Comparison of ENCODE assay signal across 24 cellular contexts in the genomic region with DNA sequence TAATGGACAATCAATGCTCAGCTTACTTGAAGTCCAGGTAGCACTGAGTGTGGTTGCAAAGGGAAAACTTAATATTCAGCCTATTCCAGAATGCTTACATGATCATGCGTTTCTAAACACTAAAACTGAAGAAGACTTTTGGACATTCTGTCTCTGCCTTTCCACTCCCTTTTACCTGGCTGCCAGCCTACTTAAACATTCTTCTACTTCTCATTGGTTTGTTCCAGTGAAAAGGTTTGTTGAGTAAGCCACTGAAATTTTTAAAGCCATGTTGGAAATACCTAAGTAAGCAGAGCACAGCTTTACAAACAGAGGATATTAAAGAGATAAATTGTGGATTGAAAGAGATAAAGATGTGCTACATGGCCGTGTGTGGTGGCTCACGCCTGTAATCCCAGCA.
"Had no signal": no experiment of that assay in that cellular context is flagged by ENCODE, and none has a peak within 500 bp of the region (broad histone marks: within the 10 kb centered on the region; RNA-seq: fewer than 3 reads in every experiment).

No MANE protein-coding gene starts in this region.

- H3K27ac ChIP-seq: neutrophil, pancreas, right lobe of liver, sigmoid colon, stomach, thoracic aorta, tibial artery, transverse colon, upper lobe of right lung, uterus had no signal

- H3K4me3 ChIP-seq: pancreas, right lobe of liver, sigmoid colon, stomach, thoracic aorta, tibial artery, transverse colon, upper lobe of right lung, uterus had no signal

- ATAC-seq: naive thymus-derived CD8-positive, alpha-beta T cell; natural killer cell treated with Interleukin-12 subunit alpha and Interleukin-12 subunit beta and Interleukin-15 and Interleukin-18, amount 100 ng/mL, for 72 hours; pancreas; right cardiac atrium; right lobe of liver; stimulated activated effector memory CD8-positive, alpha-beta T cell treated with anti-CD3 and anti-CD28 coated beads, Interleukin-12 subunit alpha, Interleukin-12 subunit beta, amount 100 ng/mL, for 72 hours; stimulated activated naive B cell treated with anti-CD40 and anti-IgM and Interleukin-4, amounts not matched to agents 10 μg/mL and 1 μg/mL and 100 μg/mL, for 72 hours; upper lobe of right lung had no signal

- H3K27me3 ChIP-seq: neutrophil, pancreas, right lobe of liver, sigmoid colon, stomach, tibial artery, transverse colon, upper lobe of right lung, uterus had no signal

- H3K4me1 ChIP-seq: pancreas, right lobe of liver, upper lobe of right lung, uterus had no signal

- DNase-seq: naive B cell; naive thymus-derived CD8-positive, alpha-beta T cell; nephron progenitor cell; nucleus accumbens; pancreas; right cardiac atrium; right lobe of liver; sigmoid colon; small intestine; stimulated activated CD4-positive, alpha-beta T cell treated with anti-CD3 and anti-CD28 coated beads, Interleukin-15, amount 100 ng/mL, for 24 hours; stimulated activated CD4-positive, alpha-beta T cell treated with anti-CD3 and anti-CD28 coated beads, Interleukin-2, amount 100 ng/mL, for 24 hours; stimulated activated CD4-positive, alpha-beta T cell treated with anti-CD3 and anti-CD28 coated beads, Interleukin-2, amount 100 ng/mL, for 48 hours; stimulated activated CD4-positive, alpha-beta T cell treated with anti-CD3 and anti-CD28 coated beads, Interleukin-4, amount 100 ng/mL, for 24 hours; stimulated activated naive B cell treated with anti-CD40 and anti-IgM and Interleukin-4, amounts not matched to agents 10 μg/mL and 1 μg/mL and 100 μg/mL, for 72 hours; stimulated activated naive CD4-positive, alpha-beta T cell treated with Interleukin-2 at 50 U/mL for 16 hours; stomach; tibial artery; transverse colon; upper lobe of right lung; uterus had no signal

- H3K9me3 ChIP-seq: neutrophil, pancreas, right lobe of liver, stomach, thoracic aorta, tibial artery, transverse colon, upper lobe of right lung, uterus had no signal

- H3K36me3 ChIP-seq: neutrophil, pancreas, right lobe of liver, sigmoid colon, stomach, thoracic aorta, tibial artery, transverse colon, upper lobe of right lung, uterus had no signal
